ENCODE assay signal across 24 cellular contexts in genomic region chr2:141703506-141703905, GRCh38.
"Had no signal": no experiment of that assay in that cellular context is flagged by ENCODE, and none has a peak within 500 bp of the region (broad histone marks: within the 10 kb centered on the region; RNA-seq: fewer than 3 reads in every experiment).

No MANE protein-coding gene starts in this region.

- H3K36me3 ChIP-seq: colonic mucosa, gastrocnemius medialis, left lung, neural progenitor cell, right atrium auricular region, sigmoid colon, spleen, tibial artery, upper lobe of left lung had no signal

- DNase-seq: colonic mucosa; effector CD8-positive, alpha-beta T cell; endodermal cell; foreskin fibroblast; gastrocnemius medialis; head of caudate nucleus; left cardiac atrium; left lung; mesenchymal stem cell; midbrain; naive thymus-derived CD4-positive, alpha-beta T cell; sigmoid colon; spleen; stimulated activated CD4-positive, alpha-beta T cell treated with anti-CD3 and anti-CD28 coated beads, Interleukin-4, amount 100 ng/mL, for 4 hours; stimulated activated naive CD8-positive, alpha-beta T cell treated with anti-CD3 and anti-CD28 coated beads, Interleukin-15, Interleukin-2, amounts not matched to agents 100 U/mL and 50 U/mL, for 24 hours; substantia nigra; testis; tibial artery; upper lobe of left lung had no signal

- H3K9ac ChIP-seq: neural progenitor cell, parathyroid adenoma had no signal

- H3K4me3 ChIP-seq: colonic mucosa, gastrocnemius medialis, hepatocyte, left lung, neural progenitor cell, right atrium auricular region, sigmoid colon, spleen, testis, tibial artery, upper lobe of left lung had no signal

- H3K9me3 ChIP-seq: colonic mucosa, gastrocnemius medialis, left lung, right atrium auricular region, sigmoid colon, spleen, testis, tibial artery, upper lobe of left lung had no signal

- H3K27ac ChIP-seq: colonic mucosa, epithelial cell of prostate, gastrocnemius medialis, hepatocyte, left lung, neural progenitor cell, parathyroid adenoma, right atrium auricular region, sigmoid colon, spleen, testis, tibial artery, upper lobe of left lung had no signal
